ENCODE assay signal across 1 cellular context in genomic region chr10:86685416-86685815, GRCh38.
TF ChIP-seq lines count a peak whose summit lies in the region.

No MANE protein-coding gene starts in this region.

TF ChIP-seq in GM23338, 12 proteins besides CTCF, POLR2A, EP300 and RAD21 (continued from another document):
- TF ChIP-seq REST (IDR thresholded peaks at IDR 0.05; ENCODE audit: unreplicated experiment) (no peak), EZH2phosphoT487 (IDR thresholded peaks at IDR 0.05; ENCODE audit: unreplicated experiment) (no peak), NANOG (IDR thresholded peaks at IDR 0.05; ENCODE audit: borderline replicate concordance) (no peak), ZNF462 (CRISPR knock-in tag; IDR thresholded peaks at IDR 0.05) (no peak), STAT1 (IDR thresholded peaks at IDR 0.05; ENCODE audit: unreplicated experiment) (no peak), ZNF331 (CRISPR knock-in tag; IDR thresholded peaks at IDR 0.05; ENCODE audit: low read depth) (no peak), JUNB (IDR thresholded peaks at IDR 0.05; ENCODE audit: unreplicated experiment) (no peak), ETS1 (IDR thresholded peaks at IDR 0.05) (no peak), POLR2AphosphoS5 (IDR thresholded peaks at IDR 0.05; ENCODE audit: low read depth) (no peak), EZH2 (IDR thresholded peaks at IDR 0.05; ENCODE audit: low read depth, unreplicated experiment) (no peak)
